1 cellular context compared by ENCODE assay signal in the genomic region with DNA sequence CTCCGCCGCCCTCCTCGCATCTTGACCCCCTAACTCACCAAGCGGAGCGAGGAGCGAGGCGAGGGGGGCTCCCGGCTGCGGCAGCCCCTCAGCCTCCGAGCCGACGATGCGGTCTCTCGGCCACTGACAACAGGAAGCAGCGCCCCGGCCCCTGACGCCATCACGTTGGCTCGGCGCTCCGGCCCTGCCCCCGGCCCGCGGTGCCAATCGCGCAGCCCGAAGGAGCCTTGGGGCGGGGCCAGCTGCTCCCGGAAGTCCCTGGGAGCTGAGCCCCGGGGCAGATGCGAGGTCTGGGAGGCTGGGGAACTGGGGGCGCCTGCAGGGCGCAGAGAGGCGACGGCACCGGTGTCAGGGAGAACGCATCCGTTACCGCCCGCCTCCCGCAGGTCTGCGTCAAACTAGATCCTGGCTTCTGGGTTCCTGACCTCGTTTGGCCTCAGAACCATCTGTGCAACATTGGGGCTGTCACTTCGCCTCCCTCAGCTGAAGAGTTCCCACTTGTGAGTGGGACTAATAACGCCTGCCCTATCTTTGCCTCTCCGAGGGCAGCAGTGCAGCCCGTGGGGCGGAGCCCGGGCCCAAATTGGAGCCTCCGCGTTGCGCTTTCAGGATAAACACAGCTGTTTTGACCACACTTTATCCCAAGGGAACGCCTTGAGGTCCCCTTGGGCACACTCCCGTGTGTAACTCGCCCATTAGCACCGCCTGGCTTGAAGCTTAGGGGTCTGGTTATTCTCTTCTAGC.
TF ChIP-seq lines count a peak whose summit lies in the region.
"Not testable (repeated sequence)": the region's sequence is repeated elsewhere in the genome, so short reads cannot be mapped to it uniquely, and the experiment has no call there.

No MANE protein-coding gene starts in this region.

TF ChIP-seq in HepG2, 621 proteins besides CTCF, POLR2A, EP300 and RAD21 (continued from another document and continues in another):
- 0 out of 2 replicates have a peak, but pooled peaks have one; percentile 29 for TF ChIP-seq ZNF280D (CRISPR knock-in tag; IDR thresholded peaks at IDR 0.05)
- 0 out of 2 replicates have a peak, but pooled peaks have one; percentile 44 for TF ChIP-seq ZBTB7B (CRISPR knock-in tag; IDR thresholded peaks at IDR 0.05)
- peak; percentile 81 for TF ChIP-seq ZSCAN25 (CRISPR knock-in tag; IDR thresholded peaks at IDR 0.05)
- TF ChIP-seq MXD4 (CRISPR knock-in tag; IDR thresholded peaks at IDR 0.05): peak; percentile 30; the same call in 1 of the 2 replicates
- peak; percentile 93 for TF ChIP-seq SAP130 (CRISPR knock-in tag; IDR thresholded peaks at IDR 0.05; ENCODE audit: low read depth)
- TF ChIP-seq, protein P1, sequence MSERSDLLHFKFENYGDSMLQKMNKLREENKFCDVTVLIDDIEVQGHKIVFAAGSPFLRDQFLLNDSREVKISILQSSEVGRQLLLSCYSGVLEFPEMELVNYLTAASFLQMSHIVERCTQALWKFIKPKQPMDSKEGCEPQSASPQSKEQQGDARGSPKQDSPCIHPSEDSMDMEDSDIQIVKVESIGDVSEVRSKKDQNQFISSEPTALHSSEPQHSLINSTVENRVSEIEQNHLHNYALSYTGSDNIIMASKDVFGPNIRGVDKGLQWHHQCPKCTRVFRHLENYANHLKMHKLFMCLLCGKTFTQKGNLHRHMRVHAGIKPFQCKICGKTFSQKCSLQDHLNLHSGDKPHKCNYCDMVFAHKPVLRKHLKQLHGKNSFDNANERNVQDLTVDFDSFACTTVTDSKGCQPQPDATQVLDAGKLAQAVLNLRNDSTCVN (CRISPR knock-in tag; IDR thresholded peaks at IDR 0.05; ENCODE audit: borderline replicate concordance): peak; percentile 59; the same call in 1 of the 2 replicates
- peak; percentile 55; the same call in 1 of the 2 replicates for TF ChIP-seq KDM5B (CRISPR knock-in tag; IDR thresholded peaks at IDR 0.05; ENCODE audit: borderline replicate concordance)
- peak; percentile 63; the same call in 1 of the 2 replicates for TF ChIP-seq ZNF275 (CRISPR knock-in tag; IDR thresholded peaks at IDR 0.05; ENCODE audit: borderline replicate concordance)
- TF ChIP-seq, protein P2, sequence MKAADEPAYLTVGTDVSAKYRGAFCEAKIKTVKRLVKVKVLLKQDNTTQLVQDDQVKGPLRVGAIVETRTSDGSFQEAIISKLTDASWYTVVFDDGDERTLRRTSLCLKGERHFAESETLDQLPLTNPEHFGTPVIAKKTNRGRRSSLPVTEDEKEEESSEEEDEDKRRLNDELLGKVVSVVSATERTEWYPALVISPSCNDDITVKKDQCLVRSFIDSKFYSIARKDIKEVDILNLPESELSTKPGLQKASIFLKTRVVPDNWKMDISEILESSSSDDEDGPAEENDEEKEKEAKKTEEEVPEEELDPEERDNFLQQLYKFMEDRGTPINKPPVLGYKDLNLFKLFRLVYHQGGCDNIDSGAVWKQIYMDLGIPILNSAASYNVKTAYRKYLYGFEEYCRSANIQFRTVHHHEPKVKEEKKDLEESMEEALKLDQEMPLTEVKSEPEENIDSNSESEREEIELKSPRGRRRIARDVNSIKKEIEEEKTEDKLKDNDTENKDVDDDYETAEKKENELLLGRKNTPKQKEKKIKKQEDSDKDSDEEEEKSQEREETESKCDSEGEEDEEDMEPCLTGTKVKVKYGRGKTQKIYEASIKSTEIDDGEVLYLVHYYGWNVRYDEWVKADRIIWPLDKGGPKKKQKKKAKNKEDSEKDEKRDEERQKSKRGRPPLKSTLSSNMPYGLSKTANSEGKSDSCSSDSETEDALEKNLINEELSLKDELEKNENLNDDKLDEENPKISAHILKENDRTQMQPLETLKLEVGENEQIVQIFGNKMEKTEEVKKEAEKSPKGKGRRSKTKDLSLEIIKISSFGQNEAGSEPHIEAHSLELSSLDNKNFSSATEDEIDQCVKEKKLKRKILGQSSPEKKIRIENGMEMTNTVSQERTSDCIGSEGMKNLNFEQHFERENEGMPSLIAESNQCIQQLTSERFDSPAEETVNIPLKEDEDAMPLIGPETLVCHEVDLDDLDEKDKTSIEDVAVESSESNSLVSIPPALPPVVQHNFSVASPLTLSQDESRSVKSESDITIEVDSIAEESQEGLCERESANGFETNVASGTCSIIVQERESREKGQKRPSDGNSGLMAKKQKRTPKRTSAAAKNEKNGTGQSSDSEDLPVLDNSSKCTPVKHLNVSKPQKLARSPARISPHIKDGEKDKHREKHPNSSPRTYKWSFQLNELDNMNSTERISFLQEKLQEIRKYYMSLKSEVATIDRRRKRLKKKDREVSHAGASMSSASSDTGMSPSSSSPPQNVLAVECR (CRISPR knock-in tag; IDR thresholded peaks at IDR 0.05; ENCODE audit: borderline replicate concordance): peak; percentile 92
- peak; percentile 42 for TF ChIP-seq HNRNPLL (IDR thresholded peaks at IDR 0.05; ENCODE audit: low read depth, low read length, poor library complexity, severe bottlenecking)
- 0 out of 2 replicates have a peak, but pooled peaks have one; percentile 19 for TF ChIP-seq ZNF639 (CRISPR knock-in tag; conservative IDR thresholded peaks at IDR 0.05)
- TF ChIP-seq HDAC2 (CRISPR knock-in tag; IDR thresholded peaks at IDR 0.05): peak; percentile 14; the same call in 1 of the 2 replicates
- peak; percentile 15; the same call in 1 of the 2 replicates for TF ChIP-seq ZNF547 (CRISPR knock-in tag; IDR thresholded peaks at IDR 0.05)
- TF ChIP-seq ZNF263 (CRISPR knock-in tag; IDR thresholded peaks at IDR 0.05): 0 out of 2 replicates have a peak, but pooled peaks have one; percentile 17
- TF ChIP-seq POLR2G (IDR thresholded peaks at IDR 0.05; ENCODE audit: low read depth, low read length): peak; percentile 70
- 0 out of 2 replicates have a peak, but pooled peaks have one; percentile 35 for TF ChIP-seq ETV6 (CRISPR knock-in tag; conservative IDR thresholded peaks at IDR 0.05)
- 0 out of 2 replicates have a peak, but pooled peaks have one; percentile 47 for TF ChIP-seq ZMAT3 (CRISPR knock-in tag; conservative IDR thresholded peaks at IDR 0.05)
- TF ChIP-seq ZNF574 (CRISPR knock-in tag; IDR thresholded peaks at IDR 0.05): peak; percentile 67
- TF ChIP-seq MAZ (IDR thresholded peaks at IDR 0.05; ENCODE audit: borderline replicate concordance, low read depth, low read length): not testable (repeated sequence)
- peak; percentile 48; the same call in 1 of the 2 replicates for TF ChIP-seq MAZ (CRISPR knock-in tag; IDR thresholded peaks at IDR 0.05; ENCODE audit: low read depth)
- TF ChIP-seq NR2C2 (CRISPR knock-in tag; IDR thresholded peaks at IDR 0.05; ENCODE audit: borderline replicate concordance): peak; percentile 41; the same call in 1 of the 2 replicates
- peak; percentile 54; the same call in 1 of the 2 replicates for TF ChIP-seq FOXO1 (CRISPR knock-in tag; IDR thresholded peaks at IDR 0.05)
- TF ChIP-seq IRF2 (CRISPR knock-in tag; IDR thresholded peaks at IDR 0.05): peak; percentile 36; the same call in 1 of the 2 replicates
- TF ChIP-seq MEIS1 (CRISPR knock-in tag; IDR thresholded peaks at IDR 0.05; ENCODE audit: borderline replicate concordance): peak; percentile 51; the same call in 1 of the 2 replicates
- 0 out of 2 replicates have a peak, but pooled peaks have one; percentile 33 for TF ChIP-seq ZNF335 (CRISPR knock-in tag; IDR thresholded peaks at IDR 0.05)
- 0 out of 2 replicates have a peak, but pooled peaks have one; percentile 2 for TF ChIP-seq RARA (CRISPR knock-in tag; IDR thresholded peaks at IDR 0.05)
- peak; percentile 24; the same call in 1 of the 2 replicates for TF ChIP-seq TBX2 (CRISPR knock-in tag; IDR thresholded peaks at IDR 0.05; ENCODE audit: borderline replicate concordance)
- TF ChIP-seq GMEB1 (CRISPR knock-in tag; IDR thresholded peaks at IDR 0.05; ENCODE audit: borderline replicate concordance): peak; percentile 96
- TF ChIP-seq KLF6 (CRISPR knock-in tag; IDR thresholded peaks at IDR 0.05): 0 out of 2 replicates have a peak, but pooled peaks have one; percentile 49
- TF ChIP-seq PHF20 (CRISPR knock-in tag; IDR thresholded peaks at IDR 0.05): peak; percentile 83
- TF ChIP-seq, protein P3, sequence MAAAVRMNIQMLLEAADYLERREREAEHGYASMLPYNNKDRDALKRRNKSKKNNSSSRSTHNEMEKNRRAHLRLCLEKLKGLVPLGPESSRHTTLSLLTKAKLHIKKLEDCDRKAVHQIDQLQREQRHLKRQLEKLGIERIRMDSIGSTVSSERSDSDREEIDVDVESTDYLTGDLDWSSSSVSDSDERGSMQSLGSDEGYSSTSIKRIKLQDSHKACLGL (CRISPR knock-in tag; IDR thresholded peaks at IDR 0.05): 0 out of 2 replicates have a peak, but pooled peaks have one; percentile 26
- peak; percentile 48; the same call in 1 of the 2 replicates for TF ChIP-seq IKZF5 (CRISPR knock-in tag; IDR thresholded peaks at IDR 0.05)
- TF ChIP-seq ZFX (CRISPR knock-in tag; IDR thresholded peaks at IDR 0.05; ENCODE audit: low read depth): peak; percentile 71
- TF ChIP-seq SATB2 (CRISPR knock-in tag; IDR thresholded peaks at IDR 0.05): 0 out of 2 replicates have a peak, but pooled peaks have one; percentile 27
- peak; percentile 47; the same call in 1 of the 2 replicates for TF ChIP-seq ARNT2 (CRISPR knock-in tag; IDR thresholded peaks at IDR 0.05; ENCODE audit: low read depth)
